In the genomic region with DNA sequence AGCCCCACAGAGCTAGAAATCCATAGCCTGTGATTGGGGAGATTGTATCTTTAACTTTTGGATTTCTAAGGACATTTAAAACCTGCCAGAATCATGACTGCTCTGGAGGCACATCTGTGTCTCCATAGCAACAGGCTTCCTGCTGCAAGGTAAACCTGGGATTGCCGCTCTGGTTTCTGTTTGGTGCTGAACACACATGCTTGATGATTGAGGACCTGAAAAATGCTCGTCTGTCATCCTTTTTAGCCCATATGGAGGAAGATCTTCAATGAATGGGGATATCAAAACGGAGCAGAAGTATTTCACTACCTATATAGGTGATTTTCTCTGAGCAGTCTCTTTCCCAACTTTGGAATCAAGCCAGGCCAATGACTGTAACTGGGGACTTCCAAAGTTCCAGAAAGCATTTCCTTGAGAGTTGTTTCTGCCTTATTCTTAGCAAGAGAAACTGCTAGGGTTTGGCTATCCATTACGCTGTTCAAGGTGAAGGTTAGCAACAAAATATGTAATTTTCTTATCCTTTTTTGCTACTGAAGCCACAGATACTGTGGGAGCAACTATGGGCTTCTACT, we compare ENCODE assay signal across 15 cellular contexts.
A peak's percentile ranks its signal among the peaks of the same experiment; 100 is the strongest.
DNase-seq lines count a peak whose midpoint lies in the region; ATAC-seq and TF ChIP-seq lines count a peak whose summit lies in the region.
"Had no signal": no experiment of that assay in that cellular context is flagged by ENCODE, and none has a peak within 500 bp of the region (broad histone marks: within the 10 kb centered on the region; RNA-seq: fewer than 3 reads in every experiment).

No MANE protein-coding gene starts in this region.

- no peak overlapping the region for H3K27ac Mint-ChIP-seq in mesothelial cell of epicardium
- H3K27ac Mint-ChIP-seq: activated naive CD8-positive, alpha-beta T cell; memory B cell had no signal

- no peaks in the 10 kb centered on the region for H3K9me2 ChIP-seq in SK-N-SH

- no peak for TF ChIP-seq EP300 in SK-N-SH (IDR thresholded peaks at IDR 0.05; ENCODE audit: borderline replicate concordance in 1 of 2, low read depth in 1 of 2, low read length in 1 of 2)

- H2AFZ ChIP-seq in SK-N-SH (ENCODE audit: low read depth) = 0 out of 2 replicates have a peak overlapping the region, but pooled peaks have one; percentile 49

- DNase-seq in Daoy (ENCODE audit: low read depth) (peak; percentile 25), NCI-H1694 treated with DMSO at 0.1 percent for 48 hours (lab: John Stamatoyannopoulos, UW) (peak; percentile 23), SK-N-SH (peak; percentile 42), kidney glomerular epithelial cell (lab: John Stamatoyannopoulos, UW) (peak; percentile 53), mesothelial cell of epicardium (ENCODE audit: low spot score in 2 of 2, unreplicated experiment in 2 of 2) (no peak), occipital lobe (lab: John Stamatoyannopoulos, UW) (no peak), psoas muscle (no peak)
- no peak for DNase-seq in stimulated activated CD8-positive, alpha-beta memory T cell treated with anti-CD3 and anti-CD28 coated beads, Interleukin-4, amount 100 ng/mL, for 48 hours
- DNase-seq: CD4-positive, alpha-beta memory T cell; KBM-7; stimulated activated CD4-positive, alpha-beta T cell treated with anti-CD3 and anti-CD28 coated beads, Interleukin-4, amount 100 ng/mL, for 4 hours had no signal

- no peak overlapping the region for H3K9ac ChIP-seq in SK-N-SH

- H3K4me3 Mint-ChIP-seq in mesothelial cell of epicardium = no peak overlapping the region
- H3K4me3 Mint-ChIP-seq: activated naive CD8-positive, alpha-beta T cell; CD4-positive, alpha-beta memory T cell; memory B cell had no signal

- H4K20me1 ChIP-seq in SK-N-SH (ENCODE audit: insufficient read depth) = no peaks in the 10 kb centered on the region

- H3K27me3 ChIP-seq in SK-N-SH (ENCODE audit: insufficient read depth) (no peaks in the 10 kb centered on the region), psoas muscle (ENCODE audit: insufficient read depth in 3 of 3, low read length in 2 of 3) (no peaks in the 10 kb centered on the region)

- H3K36me3 Mint-ChIP-seq in mesothelial cell of epicardium = no peaks in the 10 kb centered on the region
- H3K36me3 Mint-ChIP-seq: activated naive CD8-positive, alpha-beta T cell; CD4-positive, alpha-beta memory T cell; memory B cell had no signal

- peaks cover 1% of the 10 kb centered on the region for H3K4me1 Mint-ChIP-seq in mesothelial cell of epicardium
- H3K4me1 Mint-ChIP-seq: memory B cell had no signal

- no peaks in the 10 kb centered on the region for H3K27me3 Mint-ChIP-seq in mesothelial cell of epicardium (ENCODE audit: low read depth)
- H3K27me3 Mint-ChIP-seq: activated naive CD8-positive, alpha-beta T cell; CD4-positive, alpha-beta memory T cell; memory B cell had no signal

- no peaks in the 10 kb centered on the region for H3K79me2 ChIP-seq in SK-N-SH (ENCODE audit: insufficient read depth)

- H3K4me1 ChIP-seq in SK-N-SH (ENCODE audit: control insufficient read depth in 1 of 2, insufficient read depth in 2 of 2, low read depth in 1 of 2, low read length in 1 of 2) (peaks cover 0 to 12% of the 10 kb centered on the region in 2 experiments; a peak in 2 of 4 replicates), psoas muscle (no peaks in the 10 kb centered on the region)
- H3K4me1 ChIP-seq: prostate gland had no signal

- WGBS in SK-N-SH (ENCODE audit: low lambda C conversion rate) = 93% methylated on average over 4 of the region's 4 CpGs
- WGBS in psoas muscle, 3 donors = 69 to 77% (median 72%) methylated on average over 4 of the region's 4 CpGs

- POLR2A ChIA-PET in SK-N-SH (lab: Yijun Ruan, JAX) = no interaction called here

- no peak for TF ChIP-seq RAD21 in SK-N-SH (IDR thresholded peaks at IDR 0.05; ENCODE audit: low read length)

- CTCF ChIA-PET in SK-N-SH (lab: Yijun Ruan, JAX) = interaction anchor here (1.4 kb wide), 1 partner anchor 10 kb away, joined by 3 read pairs; no protein-coding TSS in a partner anchor

- H3K4me2 ChIP-seq in SK-N-SH = no peak overlapping the region

- intact Hi-C loops in psoas muscle (cut with DNase I) = no loop called here

- H3K27ac ChIP-seq in SK-N-SH (ENCODE audit: low read depth in 2 of 2, low read length in 1 of 2) (no peak overlapping the region), psoas muscle (no peak overlapping the region)
- H3K27ac ChIP-seq: prostate gland had no signal

- H3K36me3 ChIP-seq in SK-N-SH (replicated peaks in 1 of 2; ENCODE audit: control insufficient read depth in 1 of 2, insufficient read depth in 2 of 2, low read length in 1 of 2) (no peaks in the 10 kb centered on the region), psoas muscle (ENCODE audit: insufficient read depth in 1 of 2, low read depth in 1 of 2) (no peaks in the 10 kb centered on the region)
- H3K36me3 ChIP-seq: prostate gland had no signal

- H3F3A ChIP-seq in SK-N-SH (replicated peaks; ENCODE audit: insufficient read depth) = no peaks in the 10 kb centered on the region

- TF ChIP-seq CTCF in SK-N-SH (IDR thresholded peaks at IDR 0.05) (no peak), mesothelial cell of epicardium (IDR thresholded peaks at IDR 0.05; ENCODE audit: unreplicated experiment) (no peak), psoas muscle (IDR thresholded peaks at IDR 0.05) (no peak)

- ATAC-seq in psoas muscle = no peak
- ATAC-seq: HCT116 had no signal

- H3K4me3 ChIP-seq in SK-N-SH (ENCODE audit: low read depth in 2 of 2, low read length in 1 of 2) (no peak overlapping the region), psoas muscle (no peak overlapping the region)
- H3K4me3 ChIP-seq: prostate gland had no signal

- no peaks in the 10 kb centered on the region for H3K9me3 ChIP-seq in SK-N-SH
- no peaks in the 10 kb centered on the region for H3K9me3 ChIP-seq in psoas muscle
- H3K9me3 ChIP-seq: prostate gland had no signal

- no peaks in the 10 kb centered on the region for H3K9me3 Mint-ChIP-seq in mesothelial cell of epicardium
- H3K9me3 Mint-ChIP-seq: CD4-positive, alpha-beta memory T cell; memory B cell had no signal

TF ChIP-seq in SK-N-SH, 30 proteins besides CTCF, POLR2A, EP300 and RAD21:
- TF ChIP-seq RFX5 (IDR thresholded peaks at IDR 0.05; ENCODE audit: low read length) (no peak), FOXJ3 (CRISPR knock-in tag; IDR thresholded peaks at IDR 0.05) (no peak), EZH2phosphoT487 (IDR thresholded peaks at IDR 0.05; ENCODE audit: borderline replicate concordance, low read depth) (no peak)

Comparison
In these comparisons a context has a peak if more than half of its experiments do, and no peak if none do; other contexts are left out.
1. DNase-seq: peak in Daoy (single experiment), NCI-H1694 treated with DMSO at 0.1 percent for 48 hours (single experiment), SK-N-SH (single experiment) and kidney glomerular epithelial cell (single experiment); none in stimulated activated CD8-positive, alpha-beta memory T cell treated with anti-CD3 and anti-CD28 coated beads, Interleukin-4, amount 100 ng/mL, for 48 hours (single experiment), mesothelial cell of epicardium (0 of 2), occipital lobe (single experiment) and psoas muscle (0 of 2).